Comparison of ENCODE assay signal across 1 cellular context in the genomic region with DNA sequence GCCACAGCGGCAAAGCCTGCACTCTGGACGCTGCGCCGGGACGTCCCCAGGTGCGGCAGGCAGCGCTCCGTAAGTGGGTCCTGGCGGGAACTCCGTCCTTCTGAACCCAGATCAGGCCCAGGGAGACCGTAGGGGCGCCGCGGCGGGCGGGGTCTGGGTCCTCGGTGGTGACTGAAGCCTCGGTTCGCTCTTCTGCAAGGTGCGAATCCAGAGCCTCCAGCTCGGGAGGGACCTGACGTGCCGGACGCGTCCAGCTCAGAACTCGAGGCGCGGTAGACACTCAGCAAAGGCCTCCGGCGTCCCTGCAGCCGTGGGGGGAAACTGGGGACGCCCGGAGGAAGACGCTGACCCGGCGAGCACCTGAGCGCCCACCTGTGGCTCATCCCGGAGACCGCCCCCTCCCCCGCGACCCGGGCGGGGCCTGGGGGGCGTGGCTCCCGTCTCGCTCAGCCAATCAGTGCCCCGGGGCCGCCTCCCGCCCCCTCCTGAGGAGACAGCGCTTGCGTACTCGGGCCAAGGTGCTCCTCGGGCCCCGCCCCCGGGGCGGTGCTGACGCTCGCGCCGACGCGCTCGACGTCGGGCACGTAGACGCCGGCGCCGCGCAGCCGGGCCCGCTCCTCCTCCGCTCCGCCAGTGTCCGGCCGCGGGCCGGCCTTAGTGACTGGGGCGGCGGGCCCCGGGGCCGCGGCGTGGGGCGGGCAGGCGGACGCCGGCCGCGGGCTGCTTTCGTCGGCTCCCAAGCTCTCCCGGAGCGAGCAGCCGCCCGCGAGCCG.
TF ChIP-seq lines count a peak whose summit lies in the region.

PPFIA1 (plus strand) TSS at position 587 of the 773 bp plus-strand sequence. CDS start 1,483 bp downstream, outside the sequence.

TF ChIP-seq in K562, 482 proteins besides CTCF, POLR2A, EP300 and RAD21 (continued from another document and continues in another):
- TF ChIP-seq NKRF (IDR thresholded peaks at IDR 0.05; ENCODE audit: borderline replicate concordance) (no peak), ATF1 (CRISPR knock-in tag; IDR thresholded peaks at IDR 0.05) (peak; percentile 29; the same call in 1 of the 2 replicates), ATF1 (tag; IDR thresholded peaks at IDR 0.05) (peak; percentile 64), ZNF165 (CRISPR knock-in tag; IDR thresholded peaks at IDR 0.05; ENCODE audit: borderline replicate concordance) (0 out of 2 replicates have a peak, but pooled peaks have one; percentile 19), PTTG1 (tag; IDR thresholded peaks at IDR 0.05; ENCODE audit: low read depth) (no peak), BCOR (IDR thresholded peaks at IDR 0.05) (0 out of 2 replicates have a peak, but pooled peaks have one; percentile 9), NONO (IDR thresholded peaks at IDR 0.05; ENCODE audit: low read depth in 2 of 2, low read length in 1 of 2) (peak in 1 of 2 experiments; percentile 90; a peak in 2 of 4 replicates), FOXP4 (CRISPR knock-in tag; IDR thresholded peaks at IDR 0.05; ENCODE audit: borderline replicate concordance) (no peak), NEUROD1 (IDR thresholded peaks at IDR 0.05; ENCODE audit: borderline replicate concordance, low read depth, low read length, partially characterized antibody) (peak; percentile 34), SP2 (IDR thresholded peaks at IDR 0.05; ENCODE audit: extremely low read depth, low read depth, low read length, poor library complexity, severe bottlenecking) (no peak), ZNF263 (CRISPR knock-in tag; IDR thresholded peaks at IDR 0.05; ENCODE audit: borderline replicate concordance) (0 out of 2 replicates have a peak, but pooled peaks have one; percentile 16), L3MBTL2 (IDR thresholded peaks at IDR 0.05) (peak; percentile 69), RBBP5 (IDR thresholded peaks at IDR 0.05; ENCODE audit: borderline replicate concordance, insufficient read depth, low read length, poor library complexity, severe bottlenecking) (peak; percentile 2), MEIS2 (IDR thresholded peaks at IDR 0.05; ENCODE audit: partially characterized antibody) (peak; percentile 44), ATF7 (IDR thresholded peaks at IDR 0.05) (peak; percentile 15; the same call in 1 of the 2 replicates), TEAD1 (CRISPR knock-in tag; IDR thresholded peaks at IDR 0.05) (0 out of 4 replicates have a peak, but pooled peaks of 1 of the 2 experiments have one; percentile 45), FOXK1 (CRISPR knock-in tag; IDR thresholded peaks at IDR 0.05; ENCODE audit: borderline replicate concordance) (no peak), TBP (optimal IDR thresholded peaks at IDR 0.05; ENCODE audit: low read depth, low read length) (peak; percentile 33), MCM3 (IDR thresholded peaks at IDR 0.05) (no peak), BHLHE40 (IDR thresholded peaks at IDR 0.05; ENCODE audit: low read length) (peak; percentile 2; the same call in 1 of the 2 replicates), KDM2B (CRISPR knock-in tag; IDR thresholded peaks at IDR 0.05) (peak; percentile 70; the same call in 1 of the 2 replicates), CHD2 (IDR thresholded peaks at IDR 0.05; ENCODE audit: low read depth, low read length) (peak; percentile 40; the same call in 1 of the 2 replicates), CREM (IDR thresholded peaks at IDR 0.05; ENCODE audit: low read depth) (peak; percentile 83), JUNB (CRISPR knock-in tag; conservative IDR thresholded peaks at IDR 0.05) (no peak), TAF1 (IDR thresholded peaks at IDR 0.05; ENCODE audit: control insufficient read depth, extremely low read depth, insufficient read depth, low read length, severe bottlenecking) (peak; percentile 67), ZNF133 (CRISPR knock-in tag; IDR thresholded peaks at IDR 0.05) (no peak), ZBTB1 (CRISPR knock-in tag; IDR thresholded peaks at IDR 0.05; ENCODE audit: borderline replicate concordance, low read depth) (0 out of 2 replicates have a peak, but pooled peaks have one; percentile 40), CAMTA2 (CRISPR knock-in tag; conservative IDR thresholded peaks at IDR 0.05) (no peak), ZKSCAN8 (CRISPR knock-in tag; IDR thresholded peaks at IDR 0.05) (no peak), ZFX (CRISPR knock-in tag; IDR thresholded peaks at IDR 0.05) (peak; percentile 77), NRF1 (conservative IDR thresholded peaks at IDR 0.05 in 1 of 2, IDR thresholded peaks at IDR 0.05 in 1 of 2) (peak; percentile 84 to 87), RBM22 (IDR thresholded peaks at IDR 0.05; ENCODE audit: low read depth, low read length, poor library complexity, severe bottlenecking) (no peak), CREB1 (IDR thresholded peaks at IDR 0.05) (peak; percentile 85), CREB1 (CRISPR knock-in tag; IDR thresholded peaks at IDR 0.05) (peak; percentile 40; the same call in 1 of the 2 replicates), TCF7 (IDR thresholded peaks at IDR 0.05; ENCODE audit: borderline replicate concordance) (no peak), NFE2 (IDR thresholded peaks at IDR 0.05; ENCODE audit: low read depth) (no peak), CBX1 (IDR thresholded peaks at IDR 0.05; ENCODE audit: low read depth) (no peak), IRF2 (CRISPR knock-in tag; IDR thresholded peaks at IDR 0.05) (no peak), SIN3A (IDR thresholded peaks at IDR 0.05; ENCODE audit: borderline replicate concordance in 2 of 2, control insufficient read depth in 1 of 2, low read depth in 2 of 2, low read length in 2 of 2) (peak in 1 of 2 experiments; percentile 45; a peak in 1 of 4 replicates), DMBX1 (CRISPR knock-in tag; IDR thresholded peaks at IDR 0.05; ENCODE audit: borderline replicate concordance) (no peak), NFIX (CRISPR knock-in tag; IDR thresholded peaks at IDR 0.05; ENCODE audit: low read depth) (no peak), FOS (IDR thresholded peaks at IDR 0.05; ENCODE audit: extremely low read depth, insufficient read length) (peak; percentile 58), CTBP1 (IDR thresholded peaks at IDR 0.05; ENCODE audit: borderline replicate concordance) (peak; percentile 85), ZNF583 (CRISPR knock-in tag; IDR thresholded peaks at IDR 0.05) (no peak), RBFOX2 (IDR thresholded peaks at IDR 0.05; ENCODE audit: low read depth, low read length) (peak; percentile 77), HMGN3 (IDR thresholded peaks at IDR 0.05; ENCODE audit: borderline replicate concordance, extremely low read depth, insufficient read length, low read depth, low read length) (peak; percentile 88), ZBTB7A (IDR thresholded peaks at IDR 0.05; ENCODE audit: borderline replicate concordance, control insufficient read depth, low read depth, low read length) (peak; percentile 60; the same call in 1 of the 2 replicates), GATAD2A (IDR thresholded peaks at IDR 0.05) (0 out of 2 replicates have a peak, but pooled peaks have one; percentile 59), THAP12 (CRISPR knock-in tag; IDR thresholded peaks at IDR 0.05) (peak; percentile 68), KLF16 (IDR thresholded peaks at IDR 0.05) (0 out of 2 replicates have a peak, but pooled peaks have one; percentile 20), HSF4 (CRISPR knock-in tag; IDR thresholded peaks at IDR 0.05; ENCODE audit: borderline replicate concordance) (no peak), ZNF766 (CRISPR knock-in tag; conservative IDR thresholded peaks at IDR 0.05) (peak; percentile 59; the same call in 1 of the 2 replicates), NFATC3 (IDR thresholded peaks at IDR 0.05) (no peak), ZEB2 (IDR thresholded peaks at IDR 0.05) (peak; percentile 96), MAZ (CRISPR knock-in tag; conservative IDR thresholded peaks at IDR 0.05 in 1 of 2, IDR thresholded peaks at IDR 0.05 in 1 of 2) (peak; percentile 93 to 96), POLR2AphosphoS5 (IDR thresholded peaks at IDR 0.05; ENCODE audit: control insufficient read depth, insufficient read depth, low read depth, low read length) (peak; percentile 73; the same call in 1 of the 2 replicates), ZFP36 (IDR thresholded peaks at IDR 0.05; ENCODE audit: low read depth, low read length, partially characterized antibody) (no peak), KDM1A (IDR thresholded peaks at IDR 0.05) (peak in 1 of 2 experiments; percentile 82; a peak in 2 of 4 replicates)
- TF ChIP-seq, protein P1, sequence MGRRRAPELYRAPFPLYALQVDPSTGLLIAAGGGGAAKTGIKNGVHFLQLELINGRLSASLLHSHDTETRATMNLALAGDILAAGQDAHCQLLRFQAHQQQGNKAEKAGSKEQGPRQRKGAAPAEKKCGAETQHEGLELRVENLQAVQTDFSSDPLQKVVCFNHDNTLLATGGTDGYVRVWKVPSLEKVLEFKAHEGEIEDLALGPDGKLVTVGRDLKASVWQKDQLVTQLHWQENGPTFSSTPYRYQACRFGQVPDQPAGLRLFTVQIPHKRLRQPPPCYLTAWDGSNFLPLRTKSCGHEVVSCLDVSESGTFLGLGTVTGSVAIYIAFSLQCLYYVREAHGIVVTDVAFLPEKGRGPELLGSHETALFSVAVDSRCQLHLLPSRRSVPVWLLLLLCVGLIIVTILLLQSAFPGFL (CRISPR knock-in tag; IDR thresholded peaks at IDR 0.05) = no peak
- TF ChIP-seq, protein P2, sequence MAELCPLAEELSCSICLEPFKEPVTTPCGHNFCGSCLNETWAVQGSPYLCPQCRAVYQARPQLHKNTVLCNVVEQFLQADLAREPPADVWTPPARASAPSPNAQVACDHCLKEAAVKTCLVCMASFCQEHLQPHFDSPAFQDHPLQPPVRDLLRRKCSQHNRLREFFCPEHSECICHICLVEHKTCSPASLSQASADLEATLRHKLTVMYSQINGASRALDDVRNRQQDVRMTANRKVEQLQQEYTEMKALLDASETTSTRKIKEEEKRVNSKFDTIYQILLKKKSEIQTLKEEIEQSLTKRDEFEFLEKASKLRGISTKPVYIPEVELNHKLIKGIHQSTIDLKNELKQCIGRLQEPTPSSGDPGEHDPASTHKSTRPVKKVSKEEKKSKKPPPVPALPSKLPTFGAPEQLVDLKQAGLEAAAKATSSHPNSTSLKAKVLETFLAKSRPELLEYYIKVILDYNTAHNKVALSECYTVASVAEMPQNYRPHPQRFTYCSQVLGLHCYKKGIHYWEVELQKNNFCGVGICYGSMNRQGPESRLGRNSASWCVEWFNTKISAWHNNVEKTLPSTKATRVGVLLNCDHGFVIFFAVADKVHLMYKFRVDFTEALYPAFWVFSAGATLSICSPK (IDR thresholded peaks at IDR 0.05; ENCODE audit: borderline replicate concordance) = no peak
- TF ChIP-seq, protein P3, sequence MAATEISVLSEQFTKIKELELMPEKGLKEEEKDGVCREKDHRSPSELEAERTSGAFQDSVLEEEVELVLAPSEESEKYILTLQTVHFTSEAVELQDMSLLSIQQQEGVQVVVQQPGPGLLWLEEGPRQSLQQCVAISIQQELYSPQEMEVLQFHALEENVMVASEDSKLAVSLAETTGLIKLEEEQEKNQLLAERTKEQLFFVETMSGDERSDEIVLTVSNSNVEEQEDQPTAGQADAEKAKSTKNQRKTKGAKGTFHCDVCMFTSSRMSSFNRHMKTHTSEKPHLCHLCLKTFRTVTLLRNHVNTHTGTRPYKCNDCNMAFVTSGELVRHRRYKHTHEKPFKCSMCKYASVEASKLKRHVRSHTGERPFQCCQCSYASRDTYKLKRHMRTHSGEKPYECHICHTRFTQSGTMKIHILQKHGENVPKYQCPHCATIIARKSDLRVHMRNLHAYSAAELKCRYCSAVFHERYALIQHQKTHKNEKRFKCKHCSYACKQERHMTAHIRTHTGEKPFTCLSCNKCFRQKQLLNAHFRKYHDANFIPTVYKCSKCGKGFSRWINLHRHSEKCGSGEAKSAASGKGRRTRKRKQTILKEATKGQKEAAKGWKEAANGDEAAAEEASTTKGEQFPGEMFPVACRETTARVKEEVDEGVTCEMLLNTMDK (IDR thresholded peaks at IDR 0.05; ENCODE audit: borderline replicate concordance, insufficient read depth, low read depth, low read length, poor library complexity, severe bottlenecking) = peak; percentile 35
